Comparison of ENCODE assay signal across 12 cellular contexts in genomic region chr14:61147369-61147897, GRCh38.
DNase-seq lines count a peak whose midpoint lies in the region; ATAC-seq, FAIRE-seq and TF ChIP-seq lines count a peak whose summit lies in the region.
"Had no signal": no experiment of that assay in that cellular context is flagged by ENCODE, and none has a peak within 500 bp of the region (broad histone marks: within the 10 kb centered on the region; RNA-seq: fewer than 3 reads in every experiment).

No MANE protein-coding gene starts in this region.

- dilution Hi-C loops in keratinocyte (cut with MboI; ENCODE audit: extremely low pct_ligation_motif_present, low sequenced_read_pairs), result no loop called here

- H3K79me2 ChIP-seq in SK-N-SH (ENCODE audit: insufficient read depth), result no peaks in the 10 kb centered on the region
- no peaks in the 10 kb centered on the region for H3K79me2 ChIP-seq in keratinocyte (ENCODE audit: control insufficient read depth, insufficient read depth, low read length)

- no peak for TF ChIP-seq CTCF in SK-N-SH (IDR thresholded peaks at IDR 0.05)
- no peak for TF ChIP-seq CTCF in keratinocyte (optimal IDR thresholded peaks at IDR 0.05 in 1 of 3, IDR thresholded peaks at IDR 0.05 in 1 of 3, conservative IDR thresholded peaks at IDR 0.05 in 1 of 3; ENCODE audit: extremely low read depth in 1 of 3, insufficient read depth in 2 of 3, low read length in 3 of 3)

- no peak for TF ChIP-seq RAD21 in SK-N-SH (IDR thresholded peaks at IDR 0.05; ENCODE audit: low read length)

- H3K9me3 ChIP-seq in SK-N-SH (no peaks in the 10 kb centered on the region), keratinocyte (ENCODE audit: control insufficient read depth, low read depth, low read length) (peaks cover 5% of the 10 kb centered on the region), thymus (ENCODE audit: control insufficient read depth) (no peaks in the 10 kb centered on the region)

- H3K9ac ChIP-seq in SK-N-SH, result peak overlapping the region; percentile 64; the same call in 1 of the 2 replicates
- H3K9ac ChIP-seq in keratinocyte (ENCODE audit: control insufficient read depth, extremely low read depth, insufficient read depth, low read length), result no peak overlapping the region

- H3K4me1 ChIP-seq in SK-N-SH (ENCODE audit: control insufficient read depth in 1 of 2, insufficient read depth in 2 of 2, low read depth in 1 of 2, low read length in 1 of 2) (peaks cover 40 to 50% of the 10 kb centered on the region in 2 experiments), keratinocyte (ENCODE audit: control insufficient read depth, extremely low read depth, insufficient read depth, low read length) (peaks cover 34% of the 10 kb centered on the region), thymus (ENCODE audit: control insufficient read depth, insufficient read depth, low read length) (no peaks in the 10 kb centered on the region)

- ATAC-seq in SK-N-SH treated with all-trans-retinoic acid at 6 μM for 48 hours, result no peak
- ATAC-seq: T-cell had no signal

- no peak for TF ChIP-seq EP300 in SK-N-SH (IDR thresholded peaks at IDR 0.05; ENCODE audit: borderline replicate concordance in 1 of 2, low read depth in 1 of 2, low read length in 1 of 2)

- DNase-seq in SK-N-SH, result no peak
- DNase-seq in brain pericyte (ENCODE audit: low read depth, low spot score), result peak; percentile 47
- DNase-seq in keratinocyte (ENCODE audit: low read depth, low spot score), result no peak
- no peak for DNase-seq in middle frontal gyrus (ENCODE audit: extremely low spot score, low spot score)
- DNase-seq in SHP77 treated with DMSO at 0.1 percent for 48 hours (lab: John Stamatoyannopoulos, UW), result no peak
- no peak for DNase-seq in NCI-H1092 (lab: John Stamatoyannopoulos, UW)
- DNase-seq: activated CD4-positive, alpha-beta T cell treated with anti-CD3 and anti-CD28 coated beads, Interleukin-2, amount 50 U/mL, for 4 hours; NCI-H510A treated with DMSO at 0.1 percent for 48 hours; T-cell had no signal

- no peaks in the 10 kb centered on the region for H3K27me3 ChIP-seq in SK-N-SH (ENCODE audit: insufficient read depth)
- no peaks in the 10 kb centered on the region for H3K27me3 ChIP-seq in keratinocyte (ENCODE audit: control insufficient read depth, extremely low read depth, insufficient read depth, low read length)
- H3K27me3 ChIP-seq in thymus (ENCODE audit: control insufficient read depth, insufficient read depth), result no peaks in the 10 kb centered on the region

- H3K4me2 ChIP-seq in SK-N-SH (no peak overlapping the region), keratinocyte (ENCODE audit: control insufficient read depth, extremely low read depth, insufficient read depth, low read depth, low read length) (peak overlapping the region; percentile 66)

- CTCF ChIA-PET in SK-N-SH (lab: Yijun Ruan, JAX), result interaction anchor here (0.8 to 3.0 kb wide), 4 partner anchors 9 to 522 kb away, joined by 3 to 8 read pairs (median 3); partner anchors contain the start of genes SLC38A6 and TRMT5

- H2AFZ ChIP-seq in SK-N-SH (ENCODE audit: low read depth) (peak overlapping the region; percentile 70; the same call in 1 of the 2 replicates), keratinocyte (ENCODE audit: control insufficient read depth, low read length) (peak overlapping the region; percentile 94)

- H3K9me1 ChIP-seq in keratinocyte (ENCODE audit: control insufficient read depth, extremely low read depth, insufficient read depth, low read length), result peaks cover 2% of the 10 kb centered on the region

- H3F3A ChIP-seq in SK-N-SH (replicated peaks; ENCODE audit: insufficient read depth), result peaks cover 49% of the 10 kb centered on the region

- POLR2A ChIA-PET in SK-N-SH (lab: Yijun Ruan, JAX), result no interaction called here

- H3K27ac ChIP-seq in SK-N-SH (ENCODE audit: low read depth in 2 of 2, low read length in 1 of 2) (peak overlapping the region; percentile 97 to 99), keratinocyte (ENCODE audit: control insufficient read depth, insufficient read depth, low read length) (no peak overlapping the region), thymus (ENCODE audit: low read depth) (peak overlapping the region; percentile 15)

- no peak overlapping the region for H3K4me3 ChIP-seq in SK-N-SH (ENCODE audit: low read depth in 2 of 2, low read length in 1 of 2)
- no peak overlapping the region for H3K4me3 ChIP-seq in keratinocyte (ENCODE audit: control insufficient read depth in 2 of 3, extremely low read depth in 1 of 3, insufficient read depth in 2 of 3, low read depth in 1 of 3, low read length in 3 of 3)
- no peak overlapping the region for H3K4me3 ChIP-seq in thymus (ENCODE audit: low read length)
- H3K4me3 ChIP-seq: lung had no signal

- WGBS in SK-N-SH (ENCODE audit: low lambda C conversion rate), result 90% methylated on average over 9 of the region's 9 CpGs
- WGBS in thymus, result 69% methylated on average over 9 of the region's 9 CpGs

- FAIRE-seq in keratinocyte (lab: Jason Lieb, UNC), result peak; percentile 56

- H4K20me1 ChIP-seq in SK-N-SH (ENCODE audit: insufficient read depth) (no peaks in the 10 kb centered on the region), keratinocyte (ENCODE audit: control insufficient read depth, extremely low read depth, insufficient read depth, low read length) (no peaks in the 10 kb centered on the region)

- H3K36me3 ChIP-seq in SK-N-SH (replicated peaks in 1 of 2; ENCODE audit: control insufficient read depth in 1 of 2, insufficient read depth in 2 of 2, low read length in 1 of 2), result no peaks in the 10 kb centered on the region
- no peaks in the 10 kb centered on the region for H3K36me3 ChIP-seq in keratinocyte (ENCODE audit: control insufficient read depth in 2 of 2, extremely low read depth in 1 of 2, insufficient read depth in 2 of 2, low read length in 2 of 2)
- H3K36me3 ChIP-seq in thymus (ENCODE audit: control insufficient read depth, insufficient read depth), result no peaks in the 10 kb centered on the region

- H3K9me2 ChIP-seq in SK-N-SH, result no peaks in the 10 kb centered on the region

TF ChIP-seq in SK-N-SH, 30 proteins besides CTCF, POLR2A, EP300 and RAD21 (continues in another document):
- TF ChIP-seq USF1 (IDR thresholded peaks at IDR 0.05; ENCODE audit: borderline replicate concordance, low read depth) (no peak), NRF1 (IDR thresholded peaks at IDR 0.05; ENCODE audit: low read depth, low read length) (no peak), FOXJ3 (CRISPR knock-in tag; IDR thresholded peaks at IDR 0.05) (no peak), RXRA (IDR thresholded peaks at IDR 0.05; ENCODE audit: borderline replicate concordance, low read depth) (no peak), IRF3 (IDR thresholded peaks at IDR 0.05; ENCODE audit: low read depth, low read length) (no peak), SMC3 (IDR thresholded peaks at IDR 0.05; ENCODE audit: low read depth, low read length) (no peak), JUND (IDR thresholded peaks at IDR 0.05) (no peak), TAF1 (IDR thresholded peaks at IDR 0.05; ENCODE audit: borderline replicate concordance, low read depth, low read length) (no peak), RCOR1 (IDR thresholded peaks at IDR 0.05; ENCODE audit: low read length) (no peak), CHD2 (IDR thresholded peaks at IDR 0.05; ENCODE audit: low read length, partially characterized antibody) (no peak), ELF1 (IDR thresholded peaks at IDR 0.05) (no peak)

TF ChIP-seq in SK-N-SH treated with all-trans-retinoic acid at 6 μM for 48 hours, 23 proteins besides CTCF, POLR2A, EP300 and RAD21 (continues in another document):
- TF ChIP-seq ZFP3 (CRISPR knock-in tag; IDR thresholded peaks at IDR 0.05), result no peak
- no peak for TF ChIP-seq ZNF8 (CRISPR knock-in tag; IDR thresholded peaks at IDR 0.05)
- no peak for TF ChIP-seq SNAI2 (CRISPR knock-in tag; IDR thresholded peaks at IDR 0.05)
- TF ChIP-seq POU6F1 (CRISPR knock-in tag; IDR thresholded peaks at IDR 0.05; ENCODE audit: borderline replicate concordance, low read depth), result no peak
- TF ChIP-seq ISL1 (CRISPR knock-in tag; IDR thresholded peaks at IDR 0.05), result no peak
- TF ChIP-seq BACH2 (CRISPR knock-in tag; IDR thresholded peaks at IDR 0.05; ENCODE audit: borderline replicate concordance), result no peak
- TF ChIP-seq PPARA (CRISPR knock-in tag; IDR thresholded peaks at IDR 0.05; ENCODE audit: borderline replicate concordance), result no peak
- TF ChIP-seq ZFP30 (CRISPR knock-in tag; IDR thresholded peaks at IDR 0.05), result no peak
- no peak for TF ChIP-seq PATZ1 (CRISPR knock-in tag; IDR thresholded peaks at IDR 0.05; ENCODE audit: borderline replicate concordance)
